In genomic region chr9:94867842-94868312, GRCh38 we compare ENCODE assay signal across 8 cellular contexts.
DNase-seq lines count a peak whose midpoint lies in the region; ATAC-seq and TF ChIP-seq lines count a peak whose summit lies in the region.

No MANE protein-coding gene starts in this region.

- no peak overlapping the region for H3K27ac Mint-ChIP-seq in CD4-positive, alpha-beta memory T cell

- H3K36me3 Mint-ChIP-seq in CD4-positive, alpha-beta memory T cell = peaks cover 0 to 3% of the 10 kb centered on the region in 2 donors

- H3K9me3 ChIP-seq in Peyer's patch (no peaks in the 10 kb centered on the region), ovary (no peaks in the 10 kb centered on the region)
- H3K9me3 ChIP-seq in CD4-positive, alpha-beta memory T cell (ENCODE audit: control insufficient read depth in 1 of 2, low read length in 2 of 2) = no peaks in the 10 kb centered on the region

- H3K4me1 Mint-ChIP-seq in CD4-positive, alpha-beta memory T cell = peaks cover 23 to 52% (median 41%) of the 10 kb centered on the region in 4 donors

- ATAC-seq in HG02798 (IDR thresholded peaks at IDR 0.05; ENCODE audit: poor library complexity, unreplicated experiment) = no peak
- ATAC-seq in HG03439 (IDR thresholded peaks at IDR 0.05; ENCODE audit: unreplicated experiment) = no peak

- H3K27me3 ChIP-seq in Peyer's patch (no peaks in the 10 kb centered on the region), ovary (no peaks in the 10 kb centered on the region)
- no peaks in the 10 kb centered on the region for H3K27me3 ChIP-seq in CD4-positive, alpha-beta memory T cell (ENCODE audit: insufficient read depth, low read length)

- peaks cover 0 to 5% (median 0%) of the 10 kb centered on the region in 4 donors for H3K4me1 ChIP-seq in Peyer's patch
- H3K4me1 ChIP-seq in ovary (ENCODE audit: insufficient read depth) = peaks cover 18% of the 10 kb centered on the region
- H3K4me1 ChIP-seq in CD4-positive, alpha-beta memory T cell (ENCODE audit: insufficient read depth, low read length) = peaks cover 33% of the 10 kb centered on the region

- H3K4me3 ChIP-seq in Peyer's patch (no peak overlapping the region), ovary (no peak overlapping the region)
- no peak overlapping the region for H3K4me3 ChIP-seq in CD4-positive, alpha-beta memory T cell (ENCODE audit: low read length in 2 of 2)

- H3K27me3 Mint-ChIP-seq in CD4-positive, alpha-beta memory T cell = no peaks in the 10 kb centered on the region

- no peak overlapping the region for H3K4me3 Mint-ChIP-seq in CD4-positive, alpha-beta memory T cell

- no peak for TF ChIP-seq POLR2A in Peyer's patch (IDR thresholded peaks at IDR 0.05)
- TF ChIP-seq POLR2A in ovary (IDR thresholded peaks at IDR 0.05) = no peak

- TF ChIP-seq EP300 in ovary (IDR thresholded peaks at IDR 0.05) = no peak

- intact Hi-C loops in ovary (cut with DNase I) = loop anchor here in 1 of 4 donors (10.0 kb wide), 1 partner anchor 137 kb away; no protein-coding TSS in a partner anchor
- intact Hi-C loops in CD4-positive, alpha-beta memory T cell (cut with micrococcal nuclease) = no loop called here

- H3K9me3 Mint-ChIP-seq in CD4-positive, alpha-beta memory T cell = no peaks in the 10 kb centered on the region

- POLR2A ChIA-PET in CD4-positive, alpha-beta memory T cell (lab: Charles Lee; ENCODE audit: partially characterized antibody) = interaction anchor here (0.5 kb wide), 1 partner anchor 87 kb away, joined by 3 read pairs; no protein-coding TSS in a partner anchor

- DNase-seq in Peyer's patch = no peak
- DNase-seq in epithelial cell of prostate (ENCODE audit: low read depth, low spot score) = no peak
- DNase-seq in ovary = no peak
- no peak for DNase-seq in cortex of kidney (lab: John Stamatoyannopoulos, UW)
- DNase-seq in CD4-positive, alpha-beta memory T cell = no peak

- TF ChIP-seq CTCF in C4-2B (conservative IDR thresholded peaks at IDR 0.05) (no peak), Peyer's patch (IDR thresholded peaks at IDR 0.05) (no peak), ovary (IDR thresholded peaks at IDR 0.05) (no peak)

- 8 to 18% (median 8%) methylated on average over 4 of the region's 4 CpGs for WGBS in ovary, 3 donors

- H3K27ac ChIP-seq in C4-2B = peak overlapping the region; percentile 35; the same call in 1 of the 2 replicates
- H3K27ac ChIP-seq in Peyer's patch = peak overlapping the region; percentile 20 to 76 (median 60)
- peak overlapping the region; percentile 87 for H3K27ac ChIP-seq in epithelial cell of prostate
- peak overlapping the region; percentile 9 to 71 for H3K27ac ChIP-seq in ovary
- no peak overlapping the region for H3K27ac ChIP-seq in CD4-positive, alpha-beta memory T cell (ENCODE audit: low read depth, low read length)

- CTCF ChIA-PET in CD4-positive, alpha-beta memory T cell (lab: Charles Lee; ENCODE audit: partially characterized antibody) = no interaction called here

- H3K36me3 ChIP-seq in Peyer's patch (no peaks in the 10 kb centered on the region), ovary (no peaks in the 10 kb centered on the region)
- H3K36me3 ChIP-seq in CD4-positive, alpha-beta memory T cell (ENCODE audit: insufficient read depth, low read length) = no peaks in the 10 kb centered on the region
